Comparison of ENCODE assay signal across 36 cellular contexts in genomic region chr6:85412926-85413325, GRCh38.
"Had no signal": no experiment of that assay in that cellular context is flagged by ENCODE, and none has a peak within 500 bp of the region (broad histone marks: within the 10 kb centered on the region; RNA-seq: fewer than 3 reads in every experiment).

No MANE protein-coding gene starts in this region.

- H3K4me3 Mint-ChIP-seq: activated CD4-positive, alpha-beta T cell treated with anti-CD3 and anti-CD28 coated beads, Interleukin-2, amount 10 ng/mL, durations not matched to agents 24 days and 14 days; activated CD8-positive, alpha-beta T cell treated with anti-CD3 and anti-CD28 coated beads for 36 hours; activated naive CD8-positive, alpha-beta T cell treated with anti-CD3 and anti-CD28 coated beads for 36 hours; activated T-cell treated with anti-CD3 and anti-CD28 coated beads, Interleukin-2, amount 50 U/mL, for 72 hours; activated T-helper 17 cell treated with anti-CD3 and anti-CD28 coated beads, Interleukin-2, amount 50 U/mL, for 72 hours; central memory CD8-positive, alpha-beta T cell; T-helper 1 cell treated with Interleukin-12 subunit alpha and Interleukin-12 subunit beta and Interleukin-4 antibody, amounts not matched to agents 30 μg/mL and 1 μg/mL, for 36 hours had no signal

- H3K4me3 ChIP-seq: cardiac muscle cell, MG63, Peyer's patch, SJSA1 had no signal

- ATAC-seq: activated CD8-positive, alpha-beta T cell treated with anti-CD3 and anti-CD28 coated beads for 36 hours; activated T-cell treated with anti-CD3 and anti-CD28 coated beads, Interleukin-2, amount 50 U/mL, for 72 hours; activated T-helper 17 cell treated with anti-CD3 and anti-CD28 coated beads, Interleukin-2, amount 50 U/mL, for 72 hours; PC-3 had no signal

- H3K9me3 Mint-ChIP-seq: activated CD8-positive, alpha-beta T cell treated with anti-CD3 and anti-CD28 coated beads for 36 hours; activated T-cell treated with anti-CD3 and anti-CD28 coated beads, Interleukin-2, amount 50 U/mL, for 72 hours; activated T-helper 17 cell treated with anti-CD3 and anti-CD28 coated beads, Interleukin-2, amount 50 U/mL, for 72 hours; central memory CD8-positive, alpha-beta T cell; T-helper 1 cell treated with Interleukin-12 subunit alpha and Interleukin-12 subunit beta and Interleukin-4 antibody, amounts not matched to agents 30 μg/mL and 1 μg/mL, for 36 hours had no signal

- H3K27me3 Mint-ChIP-seq: activated CD8-positive, alpha-beta T cell treated with anti-CD3 and anti-CD28 coated beads for 36 hours; activated naive CD8-positive, alpha-beta T cell treated with anti-CD3 and anti-CD28 coated beads for 36 hours had no signal

- H3K27ac Mint-ChIP-seq: activated CD4-positive, alpha-beta T cell treated with anti-CD3 and anti-CD28 coated beads, Interleukin-2, amount 10 ng/mL, durations not matched to agents 24 days and 14 days; activated CD8-positive, alpha-beta T cell treated with anti-CD3 and anti-CD28 coated beads for 36 hours; activated naive CD8-positive, alpha-beta T cell treated with anti-CD3 and anti-CD28 coated beads for 36 hours; activated T-cell treated with anti-CD3 and anti-CD28 coated beads, Interleukin-2, amount 50 U/mL, for 72 hours; activated T-helper 17 cell treated with anti-CD3 and anti-CD28 coated beads, Interleukin-2, amount 50 U/mL, for 72 hours; T-helper 1 cell treated with Interleukin-12 subunit alpha and Interleukin-12 subunit beta and Interleukin-4 antibody, amounts not matched to agents 30 μg/mL and 1 μg/mL, for 36 hours had no signal

- DNase-seq: activated CD4-positive, alpha-beta T cell treated with anti-CD3 and anti-CD28 coated beads for 1 hour; activated CD4-positive, alpha-beta T cell treated with anti-CD3 and anti-CD28 coated beads, Interleukin-2, amount 10 ng/mL, durations not matched to agents 24 days and 14 days; activated CD4-positive, alpha-beta T cell treated with anti-CD3 and anti-CD28 coated beads, Interleukin-2, amount 50 U/mL, for 4 hours; activated CD4-positive, CD25-positive, alpha-beta regulatory T cell; activated CD8-positive, alpha-beta T cell treated with anti-CD3 and anti-CD28 coated beads for 36 hours; activated effector memory CD4-positive, alpha-beta T cell treated with anti-CD3 and anti-CD28 coated beads, Interleukin-2, amount 50 U/mL, for 16 hours; activated naive CD4-positive, alpha-beta T cell; activated naive CD4-positive, alpha-beta T cell treated with anti-CD3 and anti-CD28 coated beads, Interleukin-2, amount 50 U/mL, for 16 hours; activated naive CD8-positive, alpha-beta T cell treated with anti-CD3 and anti-CD28 coated beads for 36 hours; activated T-cell treated with anti-CD3 and anti-CD28 coated beads, Interleukin-2, amount 50 U/mL, for 1 hour; activated T-cell treated with anti-CD3 and anti-CD28 coated beads, Interleukin-2, amount 50 U/mL, for 72 hours; amniotic stem cell; aorta; Karpas-422; KBM-7; NCI-H1048; NCI-H1105 treated with DMSO at 0.1 percent for 48 hours; NCI-H1436; NCI-H1694; NCI-H1930; NCI-H345; NCI-H524 treated with DMSO at 0.1 percent for 48 hours; NCI-H748 treated with DMSO at 0.1 percent for 48 hours; NK-92 treated with Interleukin-12 subunit alpha and Interleukin-12 subunit beta, amount 100 ng/mL, for 24 hours; PC-3; Peyer's patch; RPMI8226; SHP77 treated with DMSO at 0.1 percent for 48 hours; SK-N-SH; WERI-Rb-1 had no signal

- H3K4me1 Mint-ChIP-seq: activated T-helper 17 cell treated with anti-CD3 and anti-CD28 coated beads, Interleukin-2, amount 50 U/mL, for 72 hours; central memory CD8-positive, alpha-beta T cell had no signal
